17 cellular contexts compared by ENCODE assay signal in genomic region chrX:102085706-102086105, GRCh38. TPM values are rescaled to one million over a fixed set of nuclear protein-coding genes. Genes with fewer than 3 reads are reported as not detected.
DNase-seq lines count a peak whose midpoint lies in the region; ATAC-seq and TF ChIP-seq lines count a peak whose summit lies in the region.
"Had no signal": no experiment of that assay in that cellular context is flagged by ENCODE, and none has a peak within 500 bp of the region (broad histone marks: within the 10 kb centered on the region; RNA-seq: fewer than 3 reads in every experiment).

No MANE protein-coding gene starts in this region.

- H3K4me1 Mint-ChIP-seq in H9, result no peaks in the 10 kb centered on the region
- H3K4me1 Mint-ChIP-seq: stimulated activated effector memory CD8-positive, alpha-beta T cell treated with anti-CD3 and anti-CD28 coated beads, Interleukin-12 subunit alpha, Interleukin-12 subunit beta, amount 100 ng/mL, for 72 hours had no signal

- H3K79me1 ChIP-seq in H9 (ENCODE audit: insufficient read depth, low read depth, low read length, poor library complexity, severe bottlenecking), result no peaks in the 10 kb centered on the region

- H4K20me1 ChIP-seq in SK-N-SH (ENCODE audit: insufficient read depth) (no peaks in the 10 kb centered on the region), H9 (ENCODE audit: control insufficient read depth, insufficient read depth, insufficient read length) (no peaks in the 10 kb centered on the region), PC-3 (ENCODE audit: low read length) (no peaks in the 10 kb centered on the region)

- no peaks in the 10 kb centered on the region; a peak in 1 of 7 replicates for H3K36me3 Mint-ChIP-seq in H9 (ENCODE audit: insufficient read depth in 1 of 3, low read depth in 3 of 3)
- H3K36me3 Mint-ChIP-seq: stimulated activated effector memory CD8-positive, alpha-beta T cell treated with anti-CD3 and anti-CD28 coated beads, Interleukin-12 subunit alpha, Interleukin-12 subunit beta, amount 100 ng/mL, for 72 hours had no signal

- no peak overlapping the region for H2BK20ac ChIP-seq in H9 (ENCODE audit: low read depth, low read length, poor library complexity, severe bottlenecking)

- no peaks in the 10 kb centered on the region for H3K79me2 ChIP-seq in SK-N-SH (ENCODE audit: insufficient read depth)
- H3K79me2 ChIP-seq in H9 (ENCODE audit: insufficient read depth, low read length), result no peaks in the 10 kb centered on the region
- no peaks in the 10 kb centered on the region for H3K79me2 ChIP-seq in PC-3 (ENCODE audit: low read length)

- no peak overlapping the region for H3K4me3 Mint-ChIP-seq in H9
- H3K4me3 Mint-ChIP-seq: stimulated activated effector memory CD8-positive, alpha-beta T cell treated with anti-CD3 and anti-CD28 coated beads, Interleukin-12 subunit alpha, Interleukin-12 subunit beta, amount 100 ng/mL, for 72 hours had no signal

- DNase-seq in SK-N-SH, result no peak
- no peak for DNase-seq in H9
- no peak for DNase-seq in PC-3
- peak; percentile 0 to 12 for DNase-seq in erythroblast (lab: John Stamatoyannopoulos, UW)
- DNase-seq in esophagus squamous epithelium (lab: John Stamatoyannopoulos, UW), result no peak
- no peak for DNase-seq in T-helper 1 cell
- DNase-seq: amygdala, head of caudate nucleus, IMR-90, NCI-H526 treated with DMSO at 0.1 percent for 48 hours, nucleus accumbens, Right ventricle myocardium superior had no signal

- no peaks in the 10 kb centered on the region for H3K27me3 ChIP-seq in SK-N-SH (ENCODE audit: insufficient read depth)
- no peaks in the 10 kb centered on the region for H3K27me3 ChIP-seq in H9 (ENCODE audit: insufficient read depth, low read length)
- H3K27me3 ChIP-seq in PC-3 (ENCODE audit: low read length), result no peaks in the 10 kb centered on the region
- H3K27me3 ChIP-seq in esophagus squamous epithelium, result peaks cover 0 to 1% (median 0%) of the 10 kb centered on the region in 4 donors

- TF ChIP-seq POLR2A in erythroblast (IDR thresholded peaks at IDR 0.05; ENCODE audit: low read length) (no peak), esophagus squamous epithelium (IDR thresholded peaks at IDR 0.05) (no peak)

- no peaks in the 10 kb centered on the region; the same call in 1 of the 2 replicates for H3K9me3 ChIP-seq in SK-N-SH
- peaks cover 30% of the 10 kb centered on the region for H3K9me3 ChIP-seq in H9 (ENCODE audit: control insufficient read depth, low read depth, low read length)
- no peaks in the 10 kb centered on the region for H3K9me3 ChIP-seq in PC-3 (ENCODE audit: low read length)
- H3K9me3 ChIP-seq in esophagus squamous epithelium, result peaks cover 0 to 5% (median 0%) of the 10 kb centered on the region in 3 donors

- peaks cover 53 to 73% of the 10 kb centered on the region in 2 experiments for H3K9me3 Mint-ChIP-seq in H9
- H3K9me3 Mint-ChIP-seq: stimulated activated effector memory CD8-positive, alpha-beta T cell treated with anti-CD3 and anti-CD28 coated beads, Interleukin-12 subunit alpha, Interleukin-12 subunit beta, amount 100 ng/mL, for 72 hours had no signal

- intact Hi-C loops in PC-3 (cut with micrococcal nuclease), result no loop called here
- intact Hi-C loops in esophagus squamous epithelium (cut with DNase I), result no loop called here

- POLR2A ChIA-PET in SK-N-SH (lab: Yijun Ruan, JAX), result no interaction called here
- POLR2A ChIA-PET in PC-3 (lab: Charles Lee; ENCODE audit: unreplicated experiment), result no interaction called here

- no peaks in the 10 kb centered on the region for H3K23me2 ChIP-seq in H9 (ENCODE audit: insufficient read length, low read depth, low read length, poor library complexity, severe bottlenecking)

- H3K36me3 ChIP-seq in SK-N-SH (replicated peaks in 1 of 2; ENCODE audit: control insufficient read depth in 1 of 2, insufficient read depth in 2 of 2, low read length in 1 of 2) (no peaks in the 10 kb centered on the region), PC-3 (ENCODE audit: low read depth, low read length) (no peaks in the 10 kb centered on the region), esophagus squamous epithelium (no peaks in the 10 kb centered on the region)

- H3K27ac ChIP-seq in SK-N-SH (ENCODE audit: low read depth in 2 of 2, low read length in 1 of 2), result no peak overlapping the region
- H3K27ac ChIP-seq in H9 (ENCODE audit: insufficient read length, low read depth, low read length), result no peak overlapping the region
- H3K27ac ChIP-seq in PC-3 (ENCODE audit: low read length), result no peak overlapping the region
- H3K27ac ChIP-seq in esophagus squamous epithelium, result no peak overlapping the region
- H3K27ac ChIP-seq: epithelial cell of prostate had no signal

- no peak overlapping the region for H2BK12ac ChIP-seq in H9 (ENCODE audit: insufficient read length, low read depth, low read length)

- no peak overlapping the region for H4K91ac ChIP-seq in H9 (ENCODE audit: insufficient read length, low read depth, low read length)

- no peak; the same call in 1 of the 2 replicates for TF ChIP-seq RAD21 in SK-N-SH (IDR thresholded peaks at IDR 0.05; ENCODE audit: low read length)

- H3K27ac Mint-ChIP-seq in H9, result no peak overlapping the region
- H3K27ac Mint-ChIP-seq: stimulated activated effector memory CD8-positive, alpha-beta T cell treated with anti-CD3 and anti-CD28 coated beads, Interleukin-12 subunit alpha, Interleukin-12 subunit beta, amount 100 ng/mL, for 72 hours had no signal

- TF ChIP-seq EP300 in SK-N-SH (IDR thresholded peaks at IDR 0.05; ENCODE audit: borderline replicate concordance in 1 of 2, low read depth in 1 of 2, low read length in 1 of 2), result no peak

- no TSS peak for BruUV-seq in PC-3 (replicated peaks; lab: Mats Ljungman, UMichigan)

- ATAC-seq in SK-N-SH treated with all-trans-retinoic acid at 6 μM for 48 hours (no peak), PC-3 (no peak), HG02759 (IDR thresholded peaks at IDR 0.05; ENCODE audit: unreplicated experiment) (no peak)
- ATAC-seq: stimulated activated effector memory CD8-positive, alpha-beta T cell treated with anti-CD3 and anti-CD28 coated beads, Interleukin-12 subunit alpha, Interleukin-12 subunit beta, amount 100 ng/mL, for 72 hours had no signal

- H3K27me3 Mint-ChIP-seq in H9 (ENCODE audit: low read depth), result peaks cover 6% of the 10 kb centered on the region

- no peak overlapping the region for H4K8ac ChIP-seq in H9 (replicated peaks; ENCODE audit: insufficient read length, low read depth, low read length)

- no peak overlapping the region for H3K56ac ChIP-seq in H9 (ENCODE audit: insufficient read length, low read depth, low read length)

- no peak overlapping the region for H3K23ac ChIP-seq in H9 (ENCODE audit: insufficient read length, low read depth, low read length)

- no peak overlapping the region for H4K5ac ChIP-seq in H9 (ENCODE audit: insufficient read length, low read depth, low read length)

- no peak overlapping the region for H2BK15ac ChIP-seq in H9 (ENCODE audit: low read depth, low read length)

- H3K4me2 ChIP-seq in SK-N-SH, result no peak overlapping the region
- no peak overlapping the region for H3K4me2 ChIP-seq in H9 (ENCODE audit: insufficient read depth, insufficient read length, low read length)
- H3K4me2 ChIP-seq in PC-3 (ENCODE audit: low read length), result no peak overlapping the region

- H3F3A ChIP-seq in SK-N-SH (replicated peaks; ENCODE audit: insufficient read depth) (no peaks in the 10 kb centered on the region), PC-3 (ENCODE audit: low read length, unreplicated experiment) (no peaks in the 10 kb centered on the region)

- TF ChIP-seq CTCF in SK-N-SH (IDR thresholded peaks at IDR 0.05) (peak; percentile 32), H9 (conservative IDR thresholded peaks at IDR 0.05) (peak; percentile 43; the same call in 2 of the 3 replicates), PC-3 (conservative IDR thresholded peaks at IDR 0.05; ENCODE audit: low read depth, low read length) (0 out of 2 replicates have a peak, but pooled peaks have one; percentile 10), esophagus squamous epithelium (IDR thresholded peaks at IDR 0.05) (no peak)

- H3K9me2 ChIP-seq in SK-N-SH (no peaks in the 10 kb centered on the region), PC-3 (replicated peaks; ENCODE audit: low read length) (no peaks in the 10 kb centered on the region)

- H2AK5ac ChIP-seq in H9 (ENCODE audit: insufficient read length, low read length), result no peak overlapping the region

- whole genome bisulfite sequencing in SK-N-SH (ENCODE audit: low lambda C conversion rate), result 2% methylated on average over 5 of the region's 5 CpGs
- no CpG with 5 or more reads among the region's 5 CpGs for WGBS in H9 (ENCODE audit: extremely low coverage, insufficient read length, low lambda C conversion rate)
- WGBS in esophagus squamous epithelium, 2 donors, result 25 to 34% methylated on average over 3 to 5 of the region's 5 CpGs

- H3K4me1 ChIP-seq in SK-N-SH (ENCODE audit: control insufficient read depth in 1 of 2, insufficient read depth in 2 of 2, low read depth in 1 of 2, low read length in 1 of 2) (no peaks in the 10 kb centered on the region), H9 (ENCODE audit: insufficient read depth, low read length) (no peaks in the 10 kb centered on the region), PC-3 (ENCODE audit: insufficient read depth, low read length) (no peaks in the 10 kb centered on the region), esophagus squamous epithelium (no peaks in the 10 kb centered on the region)

- H2AFZ ChIP-seq in SK-N-SH (ENCODE audit: low read depth) (no peak overlapping the region), H9 (ENCODE audit: low read length) (no peak overlapping the region), PC-3 (ENCODE audit: low read length) (no peak overlapping the region)

- no peak overlapping the region for H2BK5ac ChIP-seq in H9 (ENCODE audit: insufficient read length, low read length)

- H2BK120ac ChIP-seq in H9 (ENCODE audit: low read depth, low read length, poor library complexity, severe bottlenecking), result no peak overlapping the region

- no peak overlapping the region for H3K14ac ChIP-seq in H9 (ENCODE audit: insufficient read depth, low read length)

- H3K4ac ChIP-seq in H9 (ENCODE audit: low read depth, low read length), result no peak overlapping the region

- H3K9ac ChIP-seq in SK-N-SH, result no peak overlapping the region
- no peak overlapping the region for H3K9ac ChIP-seq in H9 (ENCODE audit: extremely low read depth, insufficient read length, low read length)
- H3K9ac ChIP-seq in PC-3 (ENCODE audit: low read length), result no peak overlapping the region

- H3K18ac ChIP-seq in H9 (ENCODE audit: insufficient read length, low read depth, low read length), result no peak overlapping the region

- no peak overlapping the region for H3T11ph ChIP-seq in H9 (ENCODE audit: low read length)

- CTCF ChIA-PET in SK-N-SH (lab: Yijun Ruan, JAX), result no interaction called here
- CTCF ChIA-PET in PC-3 (lab: Charles Lee), result no interaction called here

- no peak overlapping the region for H3K4me3 ChIP-seq in SK-N-SH (ENCODE audit: low read depth in 2 of 2, low read length in 1 of 2)
- no peak overlapping the region for H3K4me3 ChIP-seq in PC-3 (ENCODE audit: low read length)
- H3K4me3 ChIP-seq in esophagus squamous epithelium, result no peak overlapping the region

RNA-seq across cellular contexts. Expression of gene TCEAL2, which starts 39.8 kb away (rescaled TPM):
- polyA plus RNA-seq in SK-N-SH (2012; rRNA removed), result 0.12 and 0.23 TPM in 2 replicates
- polyA plus RNA-seq in SK-N-SH (2012; cell fraction: cytosol; rRNA removed), result 0.21 and 0.22 TPM in 2 replicates
- polyA plus RNA-seq in SK-N-SH (2012; cell fraction: nucleus; rRNA removed), result not detected in 2 replicates
- total RNA-seq in H9 (2021) (12.6 and 14.2 TPM in 2 replicates), PC-3 (2014; rRNA removed) (not detected in 2 replicates), esophagus squamous epithelium (1 to 10 TPM in 1 of 4 donors, under 1 TPM in 2, not detected in 1; 0.35 to 3.2 (median 0.57) TPM)
- total RNA-seq: IMR-90 had no signal
- polyA plus RNA-seq: IMR-90 had no signal

RNA-seq across cellular contexts. Expression of gene TCEAL6, which starts 56.6 kb away (rescaled TPM):
- not detected in 2 replicates for polyA plus RNA-seq in SK-N-SH (2012; rRNA removed)
- polyA plus RNA-seq in SK-N-SH (2012; cell fraction: cytosol; rRNA removed), result not detected in 2 replicates
- polyA plus RNA-seq in SK-N-SH (2012; cell fraction: nucleus; rRNA removed), result not detected in 2 replicates
- total RNA-seq in H9 (2021) (not detected in 2 replicates), PC-3 (2014; rRNA removed) (not detected in 2 replicates), esophagus squamous epithelium (not detected)
- total RNA-seq: IMR-90, kidney epithelial cell, Right ventricle myocardium superior had no signal
- polyA plus RNA-seq: IMR-90 had no signal

Comparison
In these comparisons a context has a peak if more than half of its experiments do, and no peak if none do; other contexts are left out.
1. DNase-seq: peak in erythroblast (2 of 2); none in SK-N-SH (single experiment), H9 (single experiment), PC-3 (single experiment), esophagus squamous epithelium (single experiment) and T-helper 1 cell (0 of 5).
2. CTCF ChIP-seq: peak in SK-N-SH (single experiment), H9 (single experiment) and PC-3 (single experiment); none in esophagus squamous epithelium (0 of 6).